ENCODE assay signal across 19 cellular contexts in genomic region chr12:10301103-10301502, GRCh38. TPM values are rescaled to one million over a fixed set of nuclear protein-coding genes. Genes with fewer than 3 reads are reported as not detected.
DNase-seq lines count a peak whose midpoint lies in the region; ATAC-seq and TF ChIP-seq lines count a peak whose summit lies in the region.
"Had no signal": no experiment of that assay in that cellular context is flagged by ENCODE, and none has a peak within 500 bp of the region (broad histone marks: within the 10 kb centered on the region; RNA-seq: fewer than 3 reads in every experiment).

No MANE protein-coding gene starts in this region.

- no peak overlapping the region for H3K4me3 Mint-ChIP-seq in activated CD8-positive, alpha-beta memory T cell treated with anti-CD3 and anti-CD28 coated beads, Interleukin-2, amount 10 ng/mL, durations not matched to agents 7 days and 5 days
- H3K4me3 Mint-ChIP-seq: activated naive CD8-positive, alpha-beta T cell treated with anti-CD3 and anti-CD28 coated beads, Interleukin-2, amount 10 ng/mL, durations not matched to agents 7 days and 5 days; nephron had no signal

- no peaks in the 10 kb centered on the region for H3K79me2 ChIP-seq in hepatocyte

- 40% methylated on average over 1 of the region's 1 CpG for WGBS in hepatocyte (ENCODE audit: low lambda C conversion rate, missing lambda C conversion rate)

- no peak for TF ChIP-seq CTCF in fibroblast of villous mesenchyme (IDR thresholded peaks at IDR 0.05; ENCODE audit: insufficient read depth, low read depth, low read length)
- TF ChIP-seq CTCF in hepatocyte (IDR thresholded peaks at IDR 0.05; ENCODE audit: poor library complexity), result no peak

- H3K4me2 ChIP-seq in hepatocyte, result no peak overlapping the region

- H3K4me3 ChIP-seq in fibroblast of villous mesenchyme (ENCODE audit: low read depth, low read length) (no peak overlapping the region), hepatocyte (no peak overlapping the region)
- H3K4me3 ChIP-seq: coronary artery, esophagus muscularis mucosa, K562, suprapubic skin had no signal

- H3K4me1 Mint-ChIP-seq in activated CD8-positive, alpha-beta memory T cell treated with anti-CD3 and anti-CD28 coated beads, Interleukin-2, amount 10 ng/mL, durations not matched to agents 7 days and 5 days, result peaks cover 71% of the 10 kb centered on the region
- H3K4me1 Mint-ChIP-seq: nephron had no signal

- no peaks in the 10 kb centered on the region for H3K9me3 ChIP-seq in hepatocyte (ENCODE audit: low read depth)
- H3K9me3 ChIP-seq: esophagus muscularis mucosa, suprapubic skin had no signal

- H3K36me3 Mint-ChIP-seq in activated CD8-positive, alpha-beta memory T cell treated with anti-CD3 and anti-CD28 coated beads, Interleukin-2, amount 10 ng/mL, durations not matched to agents 7 days and 5 days, result peaks cover 58% of the 10 kb centered on the region

- peak; percentile 64 for DNase-seq in activated CD8-positive, alpha-beta memory T cell treated with anti-CD3 and anti-CD28 coated beads, Interleukin-2, amount 10 ng/mL, durations not matched to agents 7 days and 5 days
- no peak for DNase-seq in activated CD8-positive, alpha-beta memory T cell treated with anti-CD3 and anti-CD28 coated beads for 24 hours
- DNase-seq in activated CD8-positive, alpha-beta memory T cell treated with anti-CD3 and anti-CD28 coated beads, Interleukin-2, amount 50 U/mL, for 24 hours (ENCODE audit: extremely low read depth), result peak; percentile 32
- DNase-seq in fibroblast of villous mesenchyme (ENCODE audit: low read depth), result peak; percentile 85
- DNase-seq in stimulated activated CD8-positive, alpha-beta memory T cell treated with anti-CD3 and anti-CD28 coated beads, Interleukin-7, amount 100 ng/mL, for 48 hours (ENCODE audit: extremely low read depth in 1 of 2, low read depth in 1 of 2), result peak; percentile 53 to 60
- no peak for DNase-seq in iPS-NIHi7 (ENCODE audit: extremely low spot score)
- DNase-seq in hepatic stellate cell (ENCODE audit: low spot score), result no peak
- no peak for DNase-seq in hepatocyte (ENCODE audit: low spot score)
- DNase-seq: ACHN; activated naive CD8-positive, alpha-beta T cell treated with anti-CD3 and anti-CD28 coated beads, Interleukin-2, amount 10 ng/mL, durations not matched to agents 7 days and 5 days; COR-L47; NCI-H1417; NCI-H345; retina had no signal

- no peaks in the 10 kb centered on the region for H3K9me2 ChIP-seq in hepatocyte (replicated peaks; ENCODE audit: insufficient read depth)

- H3K9me3 Mint-ChIP-seq in activated CD8-positive, alpha-beta memory T cell treated with anti-CD3 and anti-CD28 coated beads, Interleukin-2, amount 10 ng/mL, durations not matched to agents 7 days and 5 days (ENCODE audit: low read depth), result peaks cover 8% of the 10 kb centered on the region
- H3K9me3 Mint-ChIP-seq: nephron had no signal

- no peak for ATAC-seq in activated CD8-positive, alpha-beta memory T cell treated with anti-CD3 and anti-CD28 coated beads, Interleukin-2, amount 10 ng/mL, durations not matched to agents 7 days and 5 days
- ATAC-seq: K562 had no signal

- H3K4me1 ChIP-seq in hepatocyte (ENCODE audit: insufficient read depth), result no peaks in the 10 kb centered on the region
- H3K4me1 ChIP-seq: esophagus muscularis mucosa, suprapubic skin had no signal

- CTCF ChIA-PET in activated CD8-positive, alpha-beta memory T cell treated with anti-CD3 and anti-CD28 coated beads, Interleukin-2, amount 10 ng/mL, durations not matched to agents 7 days and 5 days (lab: Charles Lee), result interaction anchor here (0.7 to 0.9 kb wide), 2 partner anchors 12 to 929 kb away, joined by 3 read pairs; no protein-coding TSS in a partner anchor

- H3K27ac Mint-ChIP-seq in activated CD8-positive, alpha-beta memory T cell treated with anti-CD3 and anti-CD28 coated beads, Interleukin-2, amount 10 ng/mL, durations not matched to agents 7 days and 5 days, result peak overlapping the region; percentile 49
- H3K27ac Mint-ChIP-seq: activated naive CD8-positive, alpha-beta T cell treated with anti-CD3 and anti-CD28 coated beads, Interleukin-2, amount 10 ng/mL, durations not matched to agents 7 days and 5 days; nephron had no signal

- no peak overlapping the region for H2AFZ ChIP-seq in hepatocyte

- H3K27me3 Mint-ChIP-seq in activated CD8-positive, alpha-beta memory T cell treated with anti-CD3 and anti-CD28 coated beads, Interleukin-2, amount 10 ng/mL, durations not matched to agents 7 days and 5 days, result no peaks in the 10 kb centered on the region
- H3K27me3 Mint-ChIP-seq: activated naive CD8-positive, alpha-beta T cell treated with anti-CD3 and anti-CD28 coated beads, Interleukin-2, amount 10 ng/mL, durations not matched to agents 7 days and 5 days had no signal

- no peaks in the 10 kb centered on the region for H3K36me3 ChIP-seq in hepatocyte (replicated peaks; ENCODE audit: insufficient read depth, low read depth)
- H3K36me3 ChIP-seq: esophagus muscularis mucosa, suprapubic skin had no signal

- H4K20me1 ChIP-seq in hepatocyte (ENCODE audit: insufficient read depth, poor library complexity, severe bottlenecking), result no peaks in the 10 kb centered on the region

- no peaks in the 10 kb centered on the region for H3K27me3 ChIP-seq in hepatocyte
- H3K27me3 ChIP-seq: esophagus muscularis mucosa, suprapubic skin had no signal

- no peak overlapping the region for H3K27ac ChIP-seq in hepatocyte
- H3K27ac ChIP-seq: coronary artery, esophagus muscularis mucosa, suprapubic skin had no signal

RNA-seq across cellular contexts. Expression of gene KLRD1, which starts 6.6 kb away (rescaled TPM):
- total RNA-seq in activated CD8-positive, alpha-beta memory T cell treated with anti-CD3 and anti-CD28 coated beads, Interleukin-2, amount 10 ng/mL, durations not matched to agents 7 days and 5 days, result 10 to 100 TPM; 60.0 to 95.9 TPM
- total RNA-seq in fibroblast of villous mesenchyme, result under 0.01 and 0.86 TPM in 2 replicates
- 0.24 and 0.30 TPM in 2 replicates for total RNA-seq in hepatocyte
- 0.69 and 0.70 TPM in 2 replicates for polyA plus RNA-seq in hepatocyte
- total RNA-seq: K562 had no signal
- polyA plus RNA-seq: K562 had no signal

Comparison
In these comparisons a context has a peak if more than half of its experiments do, and no peak if none do; other contexts are left out.
1. DNase-seq: peak in activated CD8-positive, alpha-beta memory T cell treated with anti-CD3 and anti-CD28 coated beads, Interleukin-2, amount 10 ng/mL, durations not matched to agents 7 days and 5 days (single experiment), activated CD8-positive, alpha-beta memory T cell treated with anti-CD3 and anti-CD28 coated beads, Interleukin-2, amount 50 U/mL, for 24 hours (single experiment), fibroblast of villous mesenchyme (single experiment) and stimulated activated CD8-positive, alpha-beta memory T cell treated with anti-CD3 and anti-CD28 coated beads, Interleukin-7, amount 100 ng/mL, for 48 hours (2 of 2); none in activated CD8-positive, alpha-beta memory T cell treated with anti-CD3 and anti-CD28 coated beads for 24 hours (single experiment), iPS-NIHi7 (single experiment), hepatic stellate cell (single experiment) and hepatocyte (single experiment).
2. RNA of gene KLRD1, which starts 6.6 kb away (total RNA-seq): 60.0 to 95.9 TPM in activated CD8-positive, alpha-beta memory T cell treated with anti-CD3 and anti-CD28 coated beads, Interleukin-2, amount 10 ng/mL, durations not matched to agents 7 days and 5 days; under 0.01 to 0.86 TPM in fibroblast of villous mesenchyme and 0.24 to 0.30 TPM in hepatocyte; every median in the first group is over 10 times any median in the second.